Comparison of ENCODE assay signal across 26 cellular contexts in genomic region chr18:9233771-9234440, GRCh38.
DNase-seq lines count a peak whose midpoint lies in the region; ATAC-seq, FAIRE-seq and TF ChIP-seq lines count a peak whose summit lies in the region.
"Had no signal": no experiment of that assay in that cellular context is flagged by ENCODE, and none has a peak within 500 bp of the region (broad histone marks: within the 10 kb centered on the region; RNA-seq: fewer than 3 reads in every experiment).

No MANE protein-coding gene starts in this region.

- peaks cover 13% of the 10 kb centered on the region for H3K9me3 ChIP-seq in HepG2 (ENCODE audit: low read length)

- TF ChIP-seq RAD21 in HepG2 (CRISPR knock-in tag; IDR thresholded peaks at IDR 0.05) = no peak

- peak overlapping the region; percentile 4 for H3K4me3 Mint-ChIP-seq in endothelial cell (ENCODE audit: unreplicated experiment)
- no peak overlapping the region for H3K4me3 Mint-ChIP-seq in activated naive CD8-positive, alpha-beta T cell treated with anti-CD3 and anti-CD28 coated beads for 36 hours
- H3K4me3 Mint-ChIP-seq: activated naive CD4-positive, alpha-beta T cell treated with anti-CD3 and anti-CD28 coated beads, Interleukin-2, amount 10 ng/mL, durations not matched to agents 7 days and 5 days had no signal

- H3K79me2 ChIP-seq in HepG2 (ENCODE audit: insufficient read depth, low read length) = no peaks in the 10 kb centered on the region

- no peak for FAIRE-seq in HepG2 (lab: Jason Lieb, UNC)
- FAIRE-seq: endothelial cell of umbilical vein, G401.6, RCC 7860 had no signal

- no peak overlapping the region for H3K4me3 ChIP-seq in HepG2 (replicated peaks in 1 of 3; ENCODE audit: insufficient read depth in 1 of 3, low read depth in 2 of 3, low read length in 3 of 3)
- H3K4me3 ChIP-seq: BLaER1, dorsolateral prefrontal cortex, psoas muscle, transverse colon had no signal

- ATAC-seq in HepG2 = peak; percentile 67
- ATAC-seq: naive thymus-derived CD4-positive, alpha-beta T cell; psoas muscle had no signal

- peaks cover 28% of the 10 kb centered on the region for H3K4me1 Mint-ChIP-seq in endothelial cell (ENCODE audit: unreplicated experiment)
- peaks cover 4% of the 10 kb centered on the region for H3K4me1 Mint-ChIP-seq in activated naive CD8-positive, alpha-beta T cell treated with anti-CD3 and anti-CD28 coated beads for 36 hours
- H3K4me1 Mint-ChIP-seq: activated naive CD4-positive, alpha-beta T cell treated with anti-CD3 and anti-CD28 coated beads, Interleukin-2, amount 10 ng/mL, durations not matched to agents 7 days and 5 days had no signal

- peak overlapping the region; percentile 11 for H3K27ac Mint-ChIP-seq in endothelial cell (ENCODE audit: unreplicated experiment)
- no peak overlapping the region for H3K27ac Mint-ChIP-seq in activated naive CD8-positive, alpha-beta T cell treated with anti-CD3 and anti-CD28 coated beads for 36 hours
- H3K27ac Mint-ChIP-seq: activated naive CD4-positive, alpha-beta T cell treated with anti-CD3 and anti-CD28 coated beads, Interleukin-2, amount 10 ng/mL, durations not matched to agents 7 days and 5 days had no signal

- no peak overlapping the region for H3K9ac ChIP-seq in HepG2 (ENCODE audit: insufficient read depth, low read depth, low read length)
- H3K9ac ChIP-seq: BLaER1 had no signal

- no peak overlapping the region for H3K27ac ChIP-seq in HepG2 (ENCODE audit: extremely low read length, insufficient read depth, low read length)
- H3K27ac ChIP-seq: BLaER1, brain microvascular endothelial cell, psoas muscle, transverse colon, VCaP had no signal

- peaks cover 3 to 26% of the 10 kb centered on the region in 2 experiments; a peak in 4 of 5 replicates for H3K36me3 ChIP-seq in HepG2 (replicated peaks in 1 of 2; ENCODE audit: control insufficient read depth in 1 of 2, insufficient read depth in 2 of 2, low read length in 2 of 2)
- H3K36me3 ChIP-seq: brain microvascular endothelial cell had no signal

- H2AFZ ChIP-seq in HepG2 (ENCODE audit: low read length) = no peak overlapping the region

- CTCF ChIA-PET in HepG2 (lab: Yijun Ruan, JAX; ENCODE audit: low intra/inter-chr PET ratio, low total read pairs) = no interaction called here

- POLR2A ChIA-PET in HepG2 (lab: Yijun Ruan, JAX) = no interaction called here

- H3K9me3 Mint-ChIP-seq in endothelial cell (ENCODE audit: unreplicated experiment) = peaks cover 6% of the 10 kb centered on the region
- peaks cover 23% of the 10 kb centered on the region for H3K9me3 Mint-ChIP-seq in activated naive CD8-positive, alpha-beta T cell treated with anti-CD3 and anti-CD28 coated beads for 36 hours

- no peak for TF ChIP-seq EP300 in HepG2 (IDR thresholded peaks at IDR 0.05; ENCODE audit: low read depth in 2 of 2, low read length in 2 of 2)
- no peak for TF ChIP-seq EP300 in HepG2 (CRISPR knock-in tag; IDR thresholded peaks at IDR 0.05; ENCODE audit: borderline replicate concordance)

- DNase-seq in 8988T (peak; percentile 8), ELF-1 (ENCODE audit: low read depth, low spot score) (peak; percentile 8), endothelial cell (ENCODE audit: low spot score) (no peak), HepG2 (ENCODE audit: low spot score) (no peak), activated gamma-delta T cell treated with Interleukin-2 at 50 U/mL for 16 hours (no peak), DMS153 (lab: John Stamatoyannopoulos, UW) (no peak), LoVo (ENCODE audit: low spot score) (no peak)
- no peak for DNase-seq in activated naive CD8-positive, alpha-beta T cell treated with anti-CD3 and anti-CD28 coated beads for 36 hours
- DNase-seq: ACHN; activated CD4-positive, alpha-beta T cell treated with anti-CD3 and anti-CD28 coated beads for 48 hours; activated naive CD4-positive, alpha-beta T cell treated with anti-CD3 and anti-CD28 coated beads, Interleukin-2, amount 10 ng/mL, durations not matched to agents 7 days and 5 days; brain microvascular endothelial cell; naive thymus-derived CD4-positive, alpha-beta T cell; NCI-H146; NCI-H2107; NCI-H345; psoas muscle; stimulated activated CD4-positive, alpha-beta T cell treated with anti-CD3 and anti-CD28 coated beads, Interleukin-4, amount 100 ng/mL, for 24 hours; T1000; transverse colon had no signal

- no peaks in the 10 kb centered on the region for H3K4me1 ChIP-seq in HepG2 (ENCODE audit: insufficient read depth, low read length)
- H3K4me1 ChIP-seq: BLaER1, psoas muscle, transverse colon had no signal

- H3K4me2 ChIP-seq in HepG2 (ENCODE audit: low read depth, low read length) = no peak overlapping the region
- H3K4me2 ChIP-seq: BLaER1 had no signal

- H3K36me3 Mint-ChIP-seq in endothelial cell (ENCODE audit: low read depth, unreplicated experiment) = peaks cover 24% of the 10 kb centered on the region
- peaks cover 61% of the 10 kb centered on the region for H3K36me3 Mint-ChIP-seq in activated naive CD8-positive, alpha-beta T cell treated with anti-CD3 and anti-CD28 coated beads for 36 hours

- intact Hi-C loops in HepG2 (cut with micrococcal nuclease; ENCODE audit: unreplicated experiment) = no loop called here

- TF ChIP-seq CTCF in endothelial cell (IDR thresholded peaks at IDR 0.05; ENCODE audit: unreplicated experiment) (no peak), HepG2 (CRISPR knock-in tag; IDR thresholded peaks at IDR 0.05) (no peak)

- WGBS in HepG2 (ENCODE audit: low lambda C conversion rate) = 100% methylated on average over 5 of the region's 10 CpGs

- no TSS peak for BruUV-seq in HepG2 (replicated peaks; lab: Mats Ljungman, UMichigan)

- H4K20me1 ChIP-seq in HepG2 (ENCODE audit: insufficient read depth, low read length) = no peaks in the 10 kb centered on the region
- H4K20me1 ChIP-seq: BLaER1 had no signal

- in situ Hi-C loops in HepG2 (cut with HindIII; ENCODE audit: extremely low pct_ligation_motif_present, low pct_unique_long_range_greater_than_20kb) = no loop called here

- no peaks in the 10 kb centered on the region for H3K27me3 ChIP-seq in HepG2 (ENCODE audit: control insufficient read depth in 1 of 2, insufficient read depth in 2 of 2, low read length in 2 of 2)
- H3K27me3 ChIP-seq: BLaER1, brain microvascular endothelial cell, dorsolateral prefrontal cortex, transverse colon had no signal

- no peak for TF ChIP-seq POLR2A in HepG2 (IDR thresholded peaks at IDR 0.05; ENCODE audit: insufficient read depth in 1 of 2, low read depth in 2 of 2, low read length in 2 of 2)

- peaks cover 2% of the 10 kb centered on the region for H3K27me3 Mint-ChIP-seq in endothelial cell (ENCODE audit: unreplicated experiment)
- H3K27me3 Mint-ChIP-seq in activated naive CD8-positive, alpha-beta T cell treated with anti-CD3 and anti-CD28 coated beads for 36 hours = no peaks in the 10 kb centered on the region
- H3K27me3 Mint-ChIP-seq: activated naive CD4-positive, alpha-beta T cell treated with anti-CD3 and anti-CD28 coated beads, Interleukin-2, amount 10 ng/mL, durations not matched to agents 7 days and 5 days; naive thymus-derived CD4-positive, alpha-beta T cell had no signal

TF ChIP-seq in HepG2, 621 proteins besides CTCF, POLR2A, EP300 and RAD21:
- TF ChIP-seq ZBTB34 (CRISPR knock-in tag; IDR thresholded peaks at IDR 0.05) (no peak), MED1 (CRISPR knock-in tag; IDR thresholded peaks at IDR 0.05) (no peak)
TF ChIP-seq in HepG2: peak in this region for 0.

Comparison
In these comparisons a context has a peak if more than half of its experiments do, and no peak if none do; other contexts are left out.
1. DNase-seq: peak in 8988T (single experiment) and ELF-1 (single experiment); none in endothelial cell (single experiment), HepG2 (single experiment), activated gamma-delta T cell treated with Interleukin-2 at 50 U/mL for 16 hours (single experiment), DMS153 (single experiment), activated naive CD8-positive, alpha-beta T cell treated with anti-CD3 and anti-CD28 coated beads for 36 hours (single experiment) and LoVo (single experiment).